Comparison of ENCODE assay signal across 1 cellular context in genomic region chr19:17467471-17468301, GRCh38.
TF ChIP-seq lines count a peak whose summit lies in the region.

No MANE protein-coding gene starts in this region.

TF ChIP-seq in HEK293, 187 proteins besides CTCF, POLR2A, EP300 and RAD21 (continued from another document):
- no peak for TF ChIP-seq ZNF18 (tag by site-specific recombination; IDR thresholded peaks at IDR 0.05)
